Comparison of ENCODE assay signal across 8 cellular contexts in the genomic region with DNA sequence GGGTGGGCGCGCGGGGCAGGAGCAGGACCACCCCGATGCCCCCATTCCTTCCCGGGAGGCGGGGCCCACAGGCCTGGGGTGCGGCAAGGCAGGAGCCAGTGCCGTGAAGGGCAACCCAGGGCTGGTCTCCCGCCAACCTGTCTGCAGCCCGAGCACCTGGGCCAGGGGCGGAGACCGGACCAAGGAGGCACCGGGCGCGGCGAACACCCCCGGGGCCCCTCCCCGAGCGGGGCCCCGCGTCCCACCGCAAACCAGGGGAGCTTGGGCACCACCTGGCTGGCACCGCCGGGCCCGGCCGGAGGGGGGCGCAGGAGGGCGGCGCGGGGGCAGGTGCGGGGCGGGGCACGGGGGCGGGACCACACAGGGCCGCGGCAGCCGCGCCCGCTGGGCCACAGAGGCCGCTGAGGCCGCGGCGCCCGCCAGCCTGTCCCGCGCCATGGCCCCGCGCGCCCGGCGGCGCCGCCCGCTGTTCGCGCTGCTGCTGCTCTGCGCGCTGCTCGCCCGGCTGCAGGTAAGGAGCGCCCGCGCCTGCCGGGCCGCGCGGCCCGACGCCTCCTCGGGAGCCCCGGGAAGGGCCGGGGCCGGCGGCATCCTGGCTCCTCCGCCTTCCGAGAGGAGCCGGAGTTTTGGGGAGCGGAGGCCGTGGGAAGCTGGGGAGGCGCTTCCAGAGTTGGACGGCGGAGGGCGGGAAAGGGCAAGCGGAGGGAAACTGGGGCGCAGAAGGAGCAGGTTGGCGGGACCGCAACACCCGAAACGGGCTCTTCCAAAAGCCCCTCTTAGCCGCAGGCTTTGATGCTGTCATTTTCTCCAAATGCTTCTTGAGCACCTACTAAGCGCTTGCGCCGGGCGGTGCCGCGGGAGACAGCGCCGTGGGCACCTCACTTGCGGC. TPM values are rescaled to one million over a fixed set of nuclear protein-coding genes. Genes with fewer than 3 reads are reported as not detected.
DNase-seq lines count a peak whose midpoint lies in the region; ATAC-seq and TF ChIP-seq lines count a peak whose summit lies in the region.

A gene (plus strand): TSS at position 394 of the 889 bp plus-strand sequence. CDS start 43 bp downstream, at position 437.

- H4K20me1 ChIP-seq in Karpas-422 (ENCODE audit: insufficient read depth, low read depth, low read length): no peaks in the 10 kb centered on the region

- TF ChIP-seq CTCF in WI38 (IDR thresholded peaks at IDR 0.05; ENCODE audit: low read depth, low read length) (no peak), lung (IDR thresholded peaks at IDR 0.05; ENCODE audit: control extremely low read depth, extremely low read depth) (no peak)

- TF ChIP-seq POLR2A in GM10847 (IDR thresholded peaks at IDR 0.05; ENCODE audit: extremely low read depth, insufficient read length): peak; percentile 35

- H3K9me3 ChIP-seq in Karpas-422 (ENCODE audit: low read length) (no peaks in the 10 kb centered on the region), lung (ENCODE audit: control insufficient read depth in 2 of 2, insufficient read depth in 1 of 2, low read length in 1 of 2) (no peaks in the 10 kb centered on the region)

- H3K4me3 ChIP-seq in Karpas-422 (ENCODE audit: low read length): peak within 1 kb of the TSS; percentile 67
- H3K4me3 ChIP-seq in WI38 (ENCODE audit: low read depth, low read length): peak within 1 kb of the TSS; percentile 24
- H3K4me3 ChIP-seq in lung: peak within 1 kb of the TSS; percentile 49

- H3K4me2 ChIP-seq in Karpas-422 (ENCODE audit: low read depth, low read length, poor library complexity, severe bottlenecking): peak within 1 kb of the TSS; percentile 68

- H3K9ac ChIP-seq in Karpas-422 (ENCODE audit: low read length): peak within 1 kb of the TSS; percentile 57

- no peak within 1 kb of the TSS for H3K27ac ChIP-seq in Karpas-422 (ENCODE audit: low read length)
- H3K27ac ChIP-seq in lung (ENCODE audit: low read depth in 1 of 2, low read length in 1 of 2): no peak within 1 kb of the TSS

- peak; percentile 73 for ATAC-seq in GM21737 (IDR thresholded peaks at IDR 0.05; ENCODE audit: unreplicated experiment)
- peak; percentile 73 for ATAC-seq in lung (ENCODE audit: insufficient read depth, low FRiP score)
- no peak for ATAC-seq in GM18517 (IDR thresholded peaks at IDR 0.05; ENCODE audit: unreplicated experiment)

- H2AFZ ChIP-seq in Karpas-422 (ENCODE audit: low read length): no peak within 1 kb of the TSS; the same call in 1 of the 2 replicates

- peaks cover 22% of the 10 kb centered on the region for H3K4me1 ChIP-seq in Karpas-422 (ENCODE audit: low read length)
- peaks cover 0 to 14% of the 10 kb centered on the region in 2 donors for H3K4me1 ChIP-seq in lung (ENCODE audit: control insufficient read depth in 2 of 2, insufficient read depth in 2 of 2, low read length in 2 of 2)

- no peaks in the 10 kb centered on the region for H3K9me2 ChIP-seq in Karpas-422 (replicated peaks; ENCODE audit: insufficient read depth, low read length)

- H3K27me3 ChIP-seq in Karpas-422 (ENCODE audit: low read length) (no peaks in the 10 kb centered on the region), lung (ENCODE audit: control insufficient read depth, insufficient read depth) (no peaks in the 10 kb centered on the region)

- H3K36me3 ChIP-seq in Karpas-422 (ENCODE audit: insufficient read depth, low read length) (no peaks in the 10 kb centered on the region), lung (ENCODE audit: control insufficient read depth in 2 of 2, insufficient read depth in 2 of 2, low read length in 2 of 2) (no peaks in the 10 kb centered on the region)

- DNase-seq in Karpas-422 (peak; percentile 87), cerebellum (ENCODE audit: low spot score) (peak; percentile 20), lung (ENCODE audit: low spot score) (peak; percentile 39)
- DNase-seq in stimulated activated CD8-positive, alpha-beta memory T cell treated with anti-CD3 and anti-CD28 coated beads, Interleukin-2, amount 100 ng/mL, for 48 hours (ENCODE audit: low read depth in 2 of 2): peak; percentile 48 to 56

- H3K79me2 ChIP-seq in Karpas-422 (ENCODE audit: low read length): no peaks in the 10 kb centered on the region

- WGBS in lung, 2 donors: 1 to 2% methylated on average over 50 to 99 of the region's 99 CpGs

RNA-seq across cellular contexts. Expression of the gene that starts here (rescaled TPM):
- total RNA-seq in Karpas-422 (2014; rRNA removed; shearing (Covaris generic); ENCODE audit: low replicate concordance): 1.0 and 1.2 TPM in 2 replicates
- total RNA-seq in cerebellum (1.1 TPM), lung (1 to 10 TPM; 4.3 to 7.8 TPM)
- 1 to 10 TPM; 1.0 to 1.2 TPM for polyA plus RNA-seq in lung

Comparison
In these comparisons a context has a peak if more than half of its experiments do, and no peak if none do; other contexts are left out.
1. DNase-seq: peak in every context shown above with its lines; median percentile 87 in Karpas-422; 52 in stimulated activated CD8-positive, alpha-beta memory T cell treated with anti-CD3 and anti-CD28 coated beads, Interleukin-2, amount 100 ng/mL, for 48 hours; 39 in lung; 20 in cerebellum.